15 cellular contexts compared by ENCODE assay signal in genomic region chr2:217420868-217421267, GRCh38.
"Had no signal": no experiment of that assay in that cellular context is flagged by ENCODE, and none has a peak within 500 bp of the region (broad histone marks: within the 10 kb centered on the region; RNA-seq: fewer than 3 reads in every experiment).

No MANE protein-coding gene starts in this region.

- H3K27me3 ChIP-seq: breast epithelium, right lobe of liver, SJSA1 had no signal

- H3K27ac ChIP-seq: breast epithelium, epithelial cell of prostate, left ventricle myocardium inferior, psoas muscle, right lobe of liver, SJSA1 had no signal

- H3K27me3 Mint-ChIP-seq: activated naive CD8-positive, alpha-beta T cell treated with anti-CD3 and anti-CD28 coated beads for 36 hours; type B pancreatic cell had no signal

- H3K4me3 Mint-ChIP-seq: activated CD4-positive, alpha-beta T cell treated with anti-CD3 and anti-CD28 coated beads, Interleukin-2, amount 10 ng/mL, durations not matched to agents 24 days and 14 days; activated naive CD8-positive, alpha-beta T cell treated with anti-CD3 and anti-CD28 coated beads for 36 hours; activated T-helper 1 cell treated with anti-CD3 and anti-CD28 coated beads, Interleukin-12 subunit alpha, Interleukin-12 subunit beta, Interleukin-2, Interleukin-4 antibody, amounts not matched to agents 30 ng/mL and 10 ng/mL and 1 ng/mL, durations not matched to agents 14 hours and 24 hours and 36 hours; type B pancreatic cell had no signal

- DNase-seq: activated CD4-positive, alpha-beta T cell treated with anti-CD3 and anti-CD28 coated beads, Interleukin-2, amount 10 ng/mL, durations not matched to agents 24 days and 14 days; activated CD4-positive, CD25-positive, alpha-beta regulatory T cell; activated CD8-positive, alpha-beta memory T cell treated with anti-CD3 and anti-CD28 coated beads for 24 hours; activated naive CD8-positive, alpha-beta T cell treated with anti-CD3 and anti-CD28 coated beads for 36 hours; hypothalamus; kidney; left ventricle myocardium inferior; psoas muscle; right lobe of liver; stimulated activated CD4-positive, alpha-beta T cell treated with anti-CD3 and anti-CD28 coated beads, Interleukin-1b, Interleukin-23, amount 100 ng/mL, for 48 hours had no signal

- H3K36me3 Mint-ChIP-seq: type B pancreatic cell had no signal

- H3K27ac Mint-ChIP-seq: activated CD4-positive, alpha-beta T cell treated with anti-CD3 and anti-CD28 coated beads, Interleukin-2, amount 10 ng/mL, durations not matched to agents 24 days and 14 days; activated naive CD8-positive, alpha-beta T cell treated with anti-CD3 and anti-CD28 coated beads for 36 hours; activated T-helper 1 cell treated with anti-CD3 and anti-CD28 coated beads, Interleukin-12 subunit alpha, Interleukin-12 subunit beta, Interleukin-2, Interleukin-4 antibody, amounts not matched to agents 30 ng/mL and 10 ng/mL and 1 ng/mL, durations not matched to agents 14 hours and 24 hours and 36 hours; type B pancreatic cell had no signal

- H3K4me3 ChIP-seq: breast epithelium, left ventricle myocardium inferior, psoas muscle, right lobe of liver, SJSA1 had no signal

- H3K9me3 ChIP-seq: breast epithelium, psoas muscle, right lobe of liver, SJSA1 had no signal

- H3K36me3 ChIP-seq: breast epithelium, right lobe of liver, SJSA1 had no signal

- H3K9me3 Mint-ChIP-seq: activated CD4-positive, alpha-beta T cell treated with anti-CD3 and anti-CD28 coated beads, Interleukin-2, amount 10 ng/mL, durations not matched to agents 24 days and 14 days; activated T-helper 1 cell treated with anti-CD3 and anti-CD28 coated beads, Interleukin-12 subunit alpha, Interleukin-12 subunit beta, Interleukin-2, Interleukin-4 antibody, amounts not matched to agents 30 ng/mL and 10 ng/mL and 1 ng/mL, durations not matched to agents 14 hours and 24 hours and 36 hours; type B pancreatic cell had no signal

- H3K4me1 ChIP-seq: breast epithelium, left ventricle myocardium inferior, right lobe of liver, SJSA1 had no signal

- H3K4me1 Mint-ChIP-seq: activated CD4-positive, alpha-beta T cell treated with anti-CD3 and anti-CD28 coated beads, Interleukin-2, amount 10 ng/mL, durations not matched to agents 24 days and 14 days had no signal

- ATAC-seq: psoas muscle, right lobe of liver had no signal
